Comparison of ENCODE assay signal across 12 cellular contexts in genomic region chr4:77021614-77022089, GRCh38. TPM values are rescaled to one million over a fixed set of nuclear protein-coding genes. Genes with fewer than 3 reads are reported as not detected.
A peak's percentile ranks its signal among the peaks of the same experiment; 100 is the strongest.
DNase-seq lines count a peak whose midpoint lies in the region; ATAC-seq and TF ChIP-seq lines count a peak whose summit lies in the region.
"Had no signal": no experiment of that assay in that cellular context is flagged by ENCODE, and none has a peak within 500 bp of the region (broad histone marks: within the 10 kb centered on the region; RNA-seq: fewer than 3 reads in every experiment).

No MANE protein-coding gene starts in this region.

- H3K4me3 ChIP-seq in AG04450 (ENCODE audit: low read depth, low read length) (no peak overlapping the region), fibroblast of lung (replicated peaks in 1 of 4; ENCODE audit: control extremely low read depth in 1 of 4, insufficient read depth in 1 of 4, low read depth in 3 of 4, low read length in 4 of 4) (no peak overlapping the region)
- H3K4me3 ChIP-seq: BLaER1 treated with 17β-estradiol and CSF1 and Interleukin-3, amounts not matched to agents 10 nM and 100 nM; GM12878 had no signal

- peak overlapping the region; percentile 82 to 97 (median 96) for H3K27ac Mint-ChIP-seq in nephron

- H4K20me1 ChIP-seq in fibroblast of lung (ENCODE audit: control insufficient read depth, extremely low read depth, insufficient read depth, low read length): no peaks in the 10 kb centered on the region
- H4K20me1 ChIP-seq: BLaER1 treated with 17β-estradiol and CSF1 and Interleukin-3, amounts not matched to agents 10 nM and 100 nM had no signal

- POLR2A ChIA-PET in AG04450 (lab: Yijun Ruan, JAX): no interaction called here
- POLR2A ChIA-PET in RWPE1 (lab: Yijun Ruan, JAX; ENCODE audit: low non-redundant PET): no interaction called here

- no peak overlapping the region for H3K4me2 ChIP-seq in fibroblast of lung (ENCODE audit: extremely low read depth, insufficient read depth, low read length)
- H3K4me2 ChIP-seq: BLaER1 treated with 17β-estradiol and CSF1 and Interleukin-3, amounts not matched to agents 10 nM and 100 nM had no signal

- H3K27me3 ChIP-seq in AG04450 (ENCODE audit: control insufficient read depth, insufficient read depth, low read length): no peaks in the 10 kb centered on the region
- H3K27me3 ChIP-seq in fibroblast of lung (ENCODE audit: control insufficient read depth, insufficient read depth, low read length): no peaks in the 10 kb centered on the region
- H3K27me3 ChIP-seq: BLaER1 treated with 17β-estradiol and CSF1 and Interleukin-3, amounts not matched to agents 10 nM and 100 nM had no signal

- no peak overlapping the region for H2AFZ ChIP-seq in fibroblast of lung (ENCODE audit: low read length)

- CTCF ChIA-PET in AG04450 (lab: Charles Lee) (no interaction called here), RWPE1 (lab: Yijun Ruan, JAX) (no interaction called here)

- peaks cover 11% of the 10 kb centered on the region for H3K4me1 ChIP-seq in fibroblast of lung (ENCODE audit: control insufficient read depth, extremely low read depth, insufficient read depth, low read length)
- H3K4me1 ChIP-seq: BLaER1 treated with 17β-estradiol and CSF1 and Interleukin-3, amounts not matched to agents 10 nM and 100 nM had no signal

- H3K79me2 ChIP-seq in fibroblast of lung (ENCODE audit: control insufficient read depth, insufficient read depth, low read length): no peaks in the 10 kb centered on the region

- no peaks in the 10 kb centered on the region for H3K9me3 ChIP-seq in AG04450 (ENCODE audit: control insufficient read depth, insufficient read depth, low read length)
- H3K9me3 ChIP-seq in fibroblast of lung (ENCODE audit: control insufficient read depth, insufficient read depth, low read depth, low read length): no peaks in the 10 kb centered on the region
- H3K9me3 ChIP-seq: BLaER1 treated with 17β-estradiol and CSF1 and Interleukin-3, amounts not matched to agents 10 nM and 100 nM had no signal

- no peak for ATAC-seq in GM18909 (IDR thresholded peaks at IDR 0.05; ENCODE audit: poor library complexity, unreplicated experiment)
- ATAC-seq: GM12878, T-helper 17 cell had no signal

- H3K36me3 Mint-ChIP-seq in nephron (ENCODE audit: low read depth): peaks cover 85% of the 10 kb centered on the region

- H3K27me3 Mint-ChIP-seq in nephron (ENCODE audit: low read depth): no peaks in the 10 kb centered on the region
- H3K27me3 Mint-ChIP-seq: T-helper 17 cell had no signal

- peaks cover 30% of the 10 kb centered on the region for H3K4me1 Mint-ChIP-seq in nephron

- peak overlapping the region; percentile 74 for H3K27ac ChIP-seq in AG04450 (ENCODE audit: low read depth, low read length)
- peak overlapping the region; percentile 71 for H3K27ac ChIP-seq in RWPE1
- peak overlapping the region; percentile 60 for H3K27ac ChIP-seq in fibroblast of lung (ENCODE audit: insufficient read depth, low read length)
- H3K27ac ChIP-seq: BLaER1 treated with 17β-estradiol and CSF1 and Interleukin-3, amounts not matched to agents 10 nM and 100 nM had no signal

- no peak for TF ChIP-seq CTCF in AG04450 (IDR thresholded peaks at IDR 0.05; ENCODE audit: low read depth, low read length)
- TF ChIP-seq CTCF in RWPE1 (conservative IDR thresholded peaks at IDR 0.05; ENCODE audit: low read depth): no peak
- no peak for TF ChIP-seq CTCF in fibroblast of lung (conservative IDR thresholded peaks at IDR 0.05 in 1 of 2, IDR thresholded peaks at IDR 0.05 in 1 of 2; ENCODE audit: low read depth in 1 of 2, low read length in 2 of 2)
- no peak for TF ChIP-seq CTCF in nephron (IDR thresholded peaks at IDR 0.05; ENCODE audit: unreplicated experiment in 3 of 3)
- TF ChIP-seq CTCF in GM20000 (IDR thresholded peaks at IDR 0.05; ENCODE audit: extremely low read depth, missing control alignments): no peak

- H3K4me3 Mint-ChIP-seq in nephron: no peak overlapping the region
- H3K4me3 Mint-ChIP-seq: T-helper 17 cell had no signal

- no peak overlapping the region for H3K9ac ChIP-seq in fibroblast of lung (ENCODE audit: insufficient read depth, low read length)
- H3K9ac ChIP-seq: BLaER1 treated with 17β-estradiol and CSF1 and Interleukin-3, amounts not matched to agents 10 nM and 100 nM had no signal

- no peaks in the 10 kb centered on the region for H3K9me3 Mint-ChIP-seq in nephron

- peaks cover 36% of the 10 kb centered on the region for H3K36me3 ChIP-seq in fibroblast of lung (ENCODE audit: control insufficient read depth, insufficient read depth, low read length)

- DNase-seq in AG04450 (ENCODE audit: low read depth, low spot score) (peak; percentile 53), RWPE1 (ENCODE audit: low spot score) (no peak), fibroblast of lung (ENCODE audit: low read depth in 2 of 2) (peak; percentile 86 to 95), cerebellum (ENCODE audit: low spot score) (no peak), GM20000 (ENCODE audit: low spot score) (no peak)
- DNase-seq in effector CD4-positive, alpha-beta T cell: no peak
- DNase-seq: NCI-H446, T-helper 17 cell had no signal

RNA-seq across cellular contexts. Expression of gene CCNI, which starts 54.1 kb away (rescaled TPM):
- polyA plus RNA-seq in AG04450 (2011; rRNA removed) (178 and 226 TPM in 2 replicates), fibroblast of lung (214 and 216 TPM in 2 replicates)
- 623 and 647 TPM in 2 replicates for polyA minus RNA-seq in AG04450 (2011; rRNA and poly(A)+ RNA removed)
- total RNA-seq in fibroblast of lung (117 and 151 TPM in 2 replicates), cerebellum (296 TPM)
- 173 and 186 TPM in 2 replicates for polyA plus RNA-seq in fibroblast of lung (2012)
- 322 and 501 TPM in 2 replicates for polyA minus RNA-seq in fibroblast of lung (ENCODE audit: low replicate concordance)

Comparison
In these comparisons a context has a peak if more than half of its experiments do, and no peak if none do; other contexts are left out.
1. DNase-seq: peak in AG04450 (single experiment) and fibroblast of lung (2 of 2); none in RWPE1 (single experiment), effector CD4-positive, alpha-beta T cell (single experiment), cerebellum (single experiment) and GM20000 (single experiment).
2. Peak in every context shown above with its lines, with median percentiles within 50 percentile points of each other: H3K27ac ChIP-seq.